ENCODE assay signal across 13 cellular contexts in the genomic region with DNA sequence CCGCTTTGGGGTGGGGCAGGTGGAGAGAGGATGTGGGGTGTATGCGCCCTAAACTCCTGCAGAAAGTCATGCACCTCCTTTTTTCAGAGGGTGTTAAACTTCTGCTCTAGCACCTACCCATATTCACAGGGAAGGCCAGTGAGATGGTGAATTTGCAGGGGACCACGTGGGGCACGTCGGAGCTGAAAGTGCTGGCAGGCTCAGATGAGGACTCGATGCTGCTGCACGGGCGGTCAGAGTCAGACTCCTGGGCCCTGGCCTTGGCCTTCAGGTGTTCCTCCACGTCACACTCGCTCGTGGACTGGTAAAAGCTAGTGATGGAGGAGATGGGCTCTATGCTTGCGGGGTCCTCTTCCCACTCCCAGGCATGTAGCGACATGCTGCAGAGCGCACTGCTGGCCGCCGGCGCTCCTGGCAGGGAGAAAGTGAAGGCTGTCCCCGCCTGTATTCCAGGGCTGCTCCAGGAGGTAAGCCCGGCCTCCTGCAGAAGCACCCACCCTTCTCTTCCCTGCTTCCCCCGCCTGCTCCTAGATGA. TPM values are rescaled to one million over a fixed set of nuclear protein-coding genes. Genes with fewer than 3 reads are reported as not detected.
DNase-seq lines count a peak whose midpoint lies in the region; ATAC-seq lines count a peak whose summit lies in the region.
"Had no signal": no experiment of that assay in that cellular context is flagged by ENCODE, and none has a peak within 500 bp of the region (broad histone marks: within the 10 kb centered on the region; RNA-seq: fewer than 3 reads in every experiment).

No MANE protein-coding gene starts in this region.

- peaks cover 4% of the 10 kb centered on the region for H3K27me3 Mint-ChIP-seq in T-helper 2 cell treated with Interferon-gamma antibody and Interleukin-4, amounts not matched to agents 5 μg/mL and 100 μg/mL, for 36 hours (ENCODE audit: low read depth)
- H3K27me3 Mint-ChIP-seq in activated T-helper 17 cell treated with anti-CD3 and anti-CD28 coated beads, Interleukin-2, amount 50 U/mL, for 72 hours, result no peaks in the 10 kb centered on the region

- no peak for ATAC-seq in activated T-helper 17 cell treated with anti-CD3 and anti-CD28 coated beads, Interleukin-2, amount 50 U/mL, for 72 hours (replicated peaks)

- H3K9me3 Mint-ChIP-seq in T-helper 2 cell treated with Interferon-gamma antibody and Interleukin-4, amounts not matched to agents 5 μg/mL and 100 μg/mL, for 36 hours, result no peaks in the 10 kb centered on the region
- H3K9me3 Mint-ChIP-seq in activated T-helper 17 cell treated with anti-CD3 and anti-CD28 coated beads, Interleukin-2, amount 50 U/mL, for 72 hours, result no peaks in the 10 kb centered on the region

- H3K27ac ChIP-seq in substantia nigra (ENCODE audit: low read depth, low read length, poor library complexity, severe bottlenecking), result no peak overlapping the region

- peak overlapping the region; percentile 45 for H3K4me3 ChIP-seq in skeletal muscle cell (ENCODE audit: low read depth, low read length)

- H3K27ac Mint-ChIP-seq in T-helper 2 cell treated with Interferon-gamma antibody and Interleukin-4, amounts not matched to agents 5 μg/mL and 100 μg/mL, for 36 hours, result no peak overlapping the region
- peak overlapping the region; percentile 63 for H3K27ac Mint-ChIP-seq in activated T-helper 17 cell treated with anti-CD3 and anti-CD28 coated beads, Interleukin-2, amount 50 U/mL, for 72 hours

- DNase-seq in T-helper 2 cell treated with Interferon-gamma antibody and Interleukin-4, amounts not matched to agents 5 μg/mL and 100 μg/mL, for 36 hours (ENCODE audit: low spot score), result no peak
- DNase-seq in T-helper 2 cell (no peak), iPS-NIHi7 (ENCODE audit: extremely low spot score) (peak; percentile 50), skeletal muscle cell (ENCODE audit: low read depth) (no peak), GF-D8 (lab: John Stamatoyannopoulos, UW) (no peak), substantia nigra (lab: John Stamatoyannopoulos, UW) (no peak), NCI-H128 (lab: John Stamatoyannopoulos, UW; ENCODE audit: unreplicated experiment) (no peak)
- DNase-seq: ACHN; HCEC 1CT; NCI-H1092; stimulated activated CD4-positive, alpha-beta T cell treated with anti-CD3 and anti-CD28 coated beads, Interleukin-2, amount 100 ng/mL, for 48 hours had no signal

- H3K4me1 Mint-ChIP-seq in T-helper 2 cell treated with Interferon-gamma antibody and Interleukin-4, amounts not matched to agents 5 μg/mL and 100 μg/mL, for 36 hours (ENCODE audit: low read depth), result peaks cover 8% of the 10 kb centered on the region
- H3K4me1 Mint-ChIP-seq in activated T-helper 17 cell treated with anti-CD3 and anti-CD28 coated beads, Interleukin-2, amount 50 U/mL, for 72 hours, result no peaks in the 10 kb centered on the region

- H3K4me3 Mint-ChIP-seq in T-helper 2 cell treated with Interferon-gamma antibody and Interleukin-4, amounts not matched to agents 5 μg/mL and 100 μg/mL, for 36 hours, result peak overlapping the region; percentile 72
- H3K4me3 Mint-ChIP-seq in activated T-helper 17 cell treated with anti-CD3 and anti-CD28 coated beads, Interleukin-2, amount 50 U/mL, for 72 hours, result peak overlapping the region; percentile 52

- H3K36me3 Mint-ChIP-seq in T-helper 2 cell treated with Interferon-gamma antibody and Interleukin-4, amounts not matched to agents 5 μg/mL and 100 μg/mL, for 36 hours (ENCODE audit: low read depth), result no peaks in the 10 kb centered on the region
- no peaks in the 10 kb centered on the region for H3K36me3 Mint-ChIP-seq in activated T-helper 17 cell treated with anti-CD3 and anti-CD28 coated beads, Interleukin-2, amount 50 U/mL, for 72 hours (ENCODE audit: low read depth)

RNA-seq across cellular contexts. Expression of a gene that starts 0.9 kb away (rescaled TPM):
- under 1 TPM in 1 of 2 donors, not detected in 1; 0.50 TPM for total RNA-seq in activated T-helper 17 cell treated with anti-CD3 and anti-CD28 coated beads, Interleukin-2, amount 50 U/mL, for 72 hours

RNA-seq across cellular contexts. Expression of a gene that starts 8.1 kb away (rescaled TPM):
- not detected for total RNA-seq in activated T-helper 17 cell treated with anti-CD3 and anti-CD28 coated beads, Interleukin-2, amount 50 U/mL, for 72 hours
- total RNA-seq: OCI-LY7 had no signal
